ENCODE assay signal across 14 cellular contexts in genomic region chr12:124976999-124977398, GRCh38. TPM values are rescaled to one million over a fixed set of nuclear protein-coding genes. Genes with fewer than 3 reads are reported as not detected.
A peak's percentile ranks its signal among the peaks of the same experiment; 100 is the strongest.
DNase-seq lines count a peak whose midpoint lies in the region; ATAC-seq and TF ChIP-seq lines count a peak whose summit lies in the region.
"Had no signal": no experiment of that assay in that cellular context is flagged by ENCODE, and none has a peak within 500 bp of the region (broad histone marks: within the 10 kb centered on the region; RNA-seq: fewer than 3 reads in every experiment).

No MANE protein-coding gene starts in this region.

- H3K9me3 ChIP-seq in stomach, result no peaks in the 10 kb centered on the region
- H3K9me3 ChIP-seq: BLaER1 treated with 17β-estradiol and CSF1 and Interleukin-3, amounts not matched to agents 10 nM and 100 nM; HAP-1 had no signal

- H3K27me3 ChIP-seq in stomach, result no peaks in the 10 kb centered on the region
- H3K27me3 ChIP-seq: BLaER1 treated with 17β-estradiol and CSF1 and Interleukin-3, amounts not matched to agents 10 nM and 100 nM had no signal

- no peak overlapping the region for H3K4me3 Mint-ChIP-seq in activated T-cell treated with anti-CD3 and anti-CD28 coated beads, Interleukin-2, amount 50 U/mL, for 24 hours
- H3K4me3 Mint-ChIP-seq in activated T-cell treated with anti-CD3 and anti-CD28 coated beads, Interleukin-2, amount 50 U/mL, for 72 hours, result no peak overlapping the region
- H3K4me3 Mint-ChIP-seq: IgD-negative memory B cell had no signal

- CTCF ChIA-PET in RWPE1 (lab: Yijun Ruan, JAX), result no interaction called here

- peaks cover 90% of the 10 kb centered on the region for H3K36me3 Mint-ChIP-seq in activated T-cell treated with anti-CD3 and anti-CD28 coated beads, Interleukin-2, amount 50 U/mL, for 24 hours (ENCODE audit: low read depth)
- H3K36me3 Mint-ChIP-seq in activated T-cell treated with anti-CD3 and anti-CD28 coated beads, Interleukin-2, amount 50 U/mL, for 72 hours (ENCODE audit: insufficient read depth in 2 of 2), result peaks cover 8 to 20% of the 10 kb centered on the region in 2 donors

- no peaks in the 10 kb centered on the region for H3K9me3 Mint-ChIP-seq in activated T-cell treated with anti-CD3 and anti-CD28 coated beads, Interleukin-2, amount 50 U/mL, for 24 hours
- no peaks in the 10 kb centered on the region for H3K9me3 Mint-ChIP-seq in activated T-cell treated with anti-CD3 and anti-CD28 coated beads, Interleukin-2, amount 50 U/mL, for 72 hours
- H3K9me3 Mint-ChIP-seq: CD4-positive, CD25-positive, alpha-beta regulatory T cell; IgD-negative memory B cell had no signal

- TF ChIP-seq CTCF in RWPE1 (conservative IDR thresholded peaks at IDR 0.05; ENCODE audit: low read depth) (no peak), stomach (IDR thresholded peaks at IDR 0.05) (no peak)

- ATAC-seq in activated T-cell treated with anti-CD3 and anti-CD28 coated beads, Interleukin-2, amount 50 U/mL, for 72 hours (replicated peaks in 1 of 2), result no peak

- TF ChIP-seq POLR2A in stomach (IDR thresholded peaks at IDR 0.05), result no peak

- POLR2A ChIA-PET in RWPE1 (lab: Yijun Ruan, JAX; ENCODE audit: low non-redundant PET), result no interaction called here

- H3K27ac Mint-ChIP-seq in activated T-cell treated with anti-CD3 and anti-CD28 coated beads, Interleukin-2, amount 50 U/mL, for 24 hours, result peak overlapping the region; percentile 75
- H3K27ac Mint-ChIP-seq in activated T-cell treated with anti-CD3 and anti-CD28 coated beads, Interleukin-2, amount 50 U/mL, for 72 hours, result no peak overlapping the region
- H3K27ac Mint-ChIP-seq: CD4-positive, CD25-positive, alpha-beta regulatory T cell; IgD-negative memory B cell had no signal

- no peaks in the 10 kb centered on the region for H3K27me3 Mint-ChIP-seq in activated T-cell treated with anti-CD3 and anti-CD28 coated beads, Interleukin-2, amount 50 U/mL, for 24 hours
- H3K27me3 Mint-ChIP-seq in activated T-cell treated with anti-CD3 and anti-CD28 coated beads, Interleukin-2, amount 50 U/mL, for 72 hours (ENCODE audit: low read depth), result no peaks in the 10 kb centered on the region
- H3K27me3 Mint-ChIP-seq: CD4-positive, CD25-positive, alpha-beta regulatory T cell; IgD-negative memory B cell had no signal

- H3K4me1 ChIP-seq in stomach, result no peaks in the 10 kb centered on the region
- H3K4me1 ChIP-seq: BLaER1 treated with 17β-estradiol and CSF1 and Interleukin-3, amounts not matched to agents 10 nM and 100 nM; HAP-1 had no signal

- no peak for DNase-seq in activated T-cell treated with anti-CD3 and anti-CD28 coated beads, Interleukin-2, amount 50 U/mL, for 24 hours
- no peak for DNase-seq in activated T-cell treated with anti-CD3 and anti-CD28 coated beads, Interleukin-2, amount 50 U/mL, for 72 hours
- no peak for DNase-seq in RWPE1 (ENCODE audit: low spot score)
- peak; percentile 1 for DNase-seq in iPS-NIHi11 (ENCODE audit: low spot score)
- DNase-seq in stomach, result no peak
- DNase-seq in NCI-H774 (lab: John Stamatoyannopoulos, UW), result no peak
- no peak for DNase-seq in activated CD4-positive, alpha-beta T cell treated with anti-CD3 and anti-CD28 coated beads, Interleukin-2, amount 50 U/mL, for 48 hours
- DNase-seq: CD4-positive, CD25-positive, alpha-beta regulatory T cell; DMS53; GF-D8 had no signal

- H3K36me3 ChIP-seq in stomach, result peaks cover 76 to 100% (median 95%) of the 10 kb centered on the region in 4 donors

- H3K4me1 Mint-ChIP-seq in activated T-cell treated with anti-CD3 and anti-CD28 coated beads, Interleukin-2, amount 50 U/mL, for 24 hours (ENCODE audit: low read depth), result peaks cover 8% of the 10 kb centered on the region
- H3K4me1 Mint-ChIP-seq in activated T-cell treated with anti-CD3 and anti-CD28 coated beads, Interleukin-2, amount 50 U/mL, for 72 hours (ENCODE audit: low read depth), result peaks cover 4% of the 10 kb centered on the region
- H3K4me1 Mint-ChIP-seq: CD4-positive, CD25-positive, alpha-beta regulatory T cell had no signal

- H3K27ac ChIP-seq in RWPE1 (peak overlapping the region; percentile 32), stomach (no peak overlapping the region)
- H3K27ac ChIP-seq: 22Rv1; BLaER1 treated with 17β-estradiol and CSF1 and Interleukin-3, amounts not matched to agents 10 nM and 100 nM had no signal

- no peak overlapping the region for H3K4me3 ChIP-seq in stomach
- H3K4me3 ChIP-seq: BLaER1 treated with 17β-estradiol and CSF1 and Interleukin-3, amounts not matched to agents 10 nM and 100 nM; HAP-1 had no signal

- 94 to 98% (median 96%) methylated on average over 10 of the region's 10 CpGs for WGBS in stomach, 5 donors

- TF ChIP-seq EP300 in stomach (IDR thresholded peaks at IDR 0.05), result no peak

- intact Hi-C loops in stomach (cut with DNase I; ENCODE audit: low total_unique reads), result no loop called here

RNA-seq across cellular contexts. Expression of gene DHX37, which starts 11.9 kb away (rescaled TPM):
- 10 to 100 TPM; 25.5 to 28.7 TPM for total RNA-seq in activated T-cell treated with anti-CD3 and anti-CD28 coated beads, Interleukin-2, amount 50 U/mL, for 72 hours
- total RNA-seq in stomach, result 10 to 100 TPM in 3 of 5 donors, 1 to 10 TPM in 2; 1.8 to 22.0 (median 17.4) TPM
- polyA plus RNA-seq in stomach, result 10 to 100 TPM in 1 of 3 donors, 1 to 10 TPM in 2; 6.6 to 10.5 (median 8.3) TPM

RNA-seq across cellular contexts. Expression of gene BRI3BP, which starts 16.4 kb away (rescaled TPM):
- total RNA-seq in activated T-cell treated with anti-CD3 and anti-CD28 coated beads, Interleukin-2, amount 50 U/mL, for 72 hours, result 10 to 100 TPM; 16.7 to 23.0 TPM
- 10 to 100 TPM in 3 of 5 donors, 1 to 10 TPM in 2; 1.2 to 24.3 (median 19.4) TPM for total RNA-seq in stomach
- polyA plus RNA-seq in stomach, result 1 to 10 TPM; 1.7 to 5.2 (median 3.1) TPM
